In the genomic region with DNA sequence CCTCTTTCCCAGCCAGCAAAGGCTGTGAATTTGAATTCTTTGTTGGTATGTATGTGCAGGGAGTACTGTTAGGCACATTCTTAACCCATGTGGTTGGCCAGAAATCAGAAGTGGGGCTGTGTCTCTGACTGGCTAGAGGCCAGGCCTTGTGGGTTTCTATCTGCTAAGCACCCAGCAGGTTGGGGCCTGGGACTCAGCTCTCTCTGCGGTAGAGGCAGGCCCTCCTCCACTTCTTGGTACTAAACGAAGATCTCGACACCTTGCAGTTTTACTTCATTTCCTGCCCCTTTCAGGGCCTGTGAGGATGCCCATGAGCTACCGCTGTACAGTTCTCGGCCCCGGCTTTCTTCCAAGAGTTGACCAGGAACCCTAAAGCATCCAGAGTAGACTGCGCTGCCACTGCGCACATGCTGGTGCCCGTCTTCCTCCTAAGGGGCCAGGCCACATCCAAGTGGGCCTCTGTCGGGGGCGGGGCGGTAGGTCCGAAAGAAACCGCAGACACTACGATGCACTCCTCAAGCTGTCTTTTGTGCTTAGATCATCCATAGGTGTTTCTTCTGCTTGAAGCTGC, we compare ENCODE assay signal across 13 cellular contexts. TPM values are rescaled to one million over a fixed set of nuclear protein-coding genes. Genes with fewer than 3 reads are reported as not detected.
A peak's percentile ranks its signal among the peaks of the same experiment; 100 is the strongest.
DNase-seq lines count a peak whose midpoint lies in the region; ATAC-seq, FAIRE-seq and TF ChIP-seq lines count a peak whose summit lies in the region.
"Had no signal": no experiment of that assay in that cellular context is flagged by ENCODE, and none has a peak within 500 bp of the region (broad histone marks: within the 10 kb centered on the region; RNA-seq: fewer than 3 reads in every experiment).

No MANE protein-coding gene starts in this region.

- no peak for FAIRE-seq in HTR-8/SVneo (lab: Jason Lieb, UNC)

- H3K4me3 Mint-ChIP-seq in effector memory CD8-positive, alpha-beta T cell: no peak overlapping the region
- H3K4me3 Mint-ChIP-seq in osteocyte (ENCODE audit: unreplicated experiment): no peak overlapping the region
- H3K4me3 Mint-ChIP-seq: T-helper 17 cell had no signal

- peaks cover 23% of the 10 kb centered on the region for H3K36me3 Mint-ChIP-seq in effector memory CD8-positive, alpha-beta T cell (ENCODE audit: insufficient read depth)
- H3K36me3 Mint-ChIP-seq in osteocyte (ENCODE audit: unreplicated experiment): peaks cover 33% of the 10 kb centered on the region

- peak; percentile 78 for DNase-seq in GM03348 (ENCODE audit: low spot score)
- peak; percentile 90 for DNase-seq in M059J (ENCODE audit: low read depth)
- DNase-seq in effector memory CD8-positive, alpha-beta T cell: no peak
- peak; percentile 74 for DNase-seq in osteocyte (ENCODE audit: extremely low spot score, unreplicated experiment)
- DNase-seq in hippocampal formation (lab: John Stamatoyannopoulos, UW): no peak
- DNase-seq in HTR-8/SVneo (ENCODE audit: insufficient read length, low spot score): no peak
- no peak for DNase-seq in activated naive CD4-positive, alpha-beta T cell treated with anti-CD3 and anti-CD28 coated beads, Interleukin-2, amount 50 U/mL, for 16 hours
- DNase-seq: activated gamma-delta T cell, T-helper 17 cell had no signal

- no peak overlapping the region for H3K27ac Mint-ChIP-seq in effector memory CD8-positive, alpha-beta T cell
- peak overlapping the region; percentile 81 for H3K27ac Mint-ChIP-seq in osteocyte (ENCODE audit: unreplicated experiment)
- H3K27ac Mint-ChIP-seq: T-helper 17 cell had no signal

- ATAC-seq in effector memory CD8-positive, alpha-beta T cell (replicated peaks): peak; percentile 21
- no peak for ATAC-seq in HG02938 (IDR thresholded peaks at IDR 0.05; ENCODE audit: unreplicated experiment)
- ATAC-seq: esophagus mucosa, T-helper 17 cell had no signal

- H3K4me1 Mint-ChIP-seq in effector memory CD8-positive, alpha-beta T cell (ENCODE audit: low read depth in 2 of 2): no peaks in the 10 kb centered on the region
- peaks cover 58% of the 10 kb centered on the region for H3K4me1 Mint-ChIP-seq in osteocyte (ENCODE audit: unreplicated experiment)
- H3K4me1 Mint-ChIP-seq: T-helper 17 cell had no signal

- no peaks in the 10 kb centered on the region for H3K9me3 Mint-ChIP-seq in effector memory CD8-positive, alpha-beta T cell
- H3K9me3 Mint-ChIP-seq in osteocyte (ENCODE audit: unreplicated experiment): no peaks in the 10 kb centered on the region

- no peaks in the 10 kb centered on the region for H3K27me3 Mint-ChIP-seq in effector memory CD8-positive, alpha-beta T cell
- no peaks in the 10 kb centered on the region for H3K27me3 Mint-ChIP-seq in osteocyte (ENCODE audit: unreplicated experiment)
- H3K27me3 Mint-ChIP-seq: T-helper 17 cell had no signal

- no peak for TF ChIP-seq CTCF in osteocyte (IDR thresholded peaks at IDR 0.05)

RNA-seq across cellular contexts. Expression of gene TCP11, which starts 51.1 kb away (rescaled TPM):
- total RNA-seq in M059J (2014; rRNA removed; shearing (Covaris generic)): not detected in 2 replicates
- 0.43 TPM in 1 of 2 replicates, not detected in the other for total RNA-seq in osteocyte
- total RNA-seq: esophagus mucosa, mucosa of gallbladder, NCI-H460, T-helper 17 cell had no signal

Comparison
In these comparisons a context has a peak if more than half of its experiments do, and no peak if none do; other contexts are left out.
1. DNase-seq: peak in GM03348 (single experiment), M059J (single experiment) and osteocyte (single experiment); none in effector memory CD8-positive, alpha-beta T cell (0 of 3), hippocampal formation (0 of 2), HTR-8/SVneo (single experiment) and activated naive CD4-positive, alpha-beta T cell treated with anti-CD3 and anti-CD28 coated beads, Interleukin-2, amount 50 U/mL, for 16 hours (single experiment).